Comparison of ENCODE assay signal across 8 cellular contexts in the genomic region with DNA sequence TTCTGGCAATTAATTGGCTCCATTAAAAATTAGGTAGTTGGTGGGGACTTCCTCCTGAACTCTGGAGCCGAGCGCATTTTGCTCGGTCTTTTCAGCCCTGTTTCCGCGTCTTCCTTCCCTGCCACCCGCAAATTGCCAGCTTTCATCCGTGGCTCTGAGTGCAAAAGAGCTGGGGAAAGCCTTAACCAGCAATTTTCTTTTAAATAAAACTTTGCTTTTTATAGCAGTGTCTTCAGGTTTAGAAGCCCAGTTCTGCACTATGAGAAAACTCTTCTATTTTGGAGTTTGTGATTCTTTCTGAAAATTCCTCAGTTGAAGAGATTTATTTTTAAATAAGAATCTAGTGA. TPM values are rescaled to one million over a fixed set of nuclear protein-coding genes. Genes with fewer than 3 reads are reported as not detected.
DNase-seq lines count a peak whose midpoint lies in the region; ATAC-seq and TF ChIP-seq lines count a peak whose summit lies in the region.

No MANE protein-coding gene starts in this region.

- H3K4me1 ChIP-seq in HUES6 (ENCODE audit: control insufficient read depth, insufficient read depth, low read length) (peaks cover 22% of the 10 kb centered on the region), breast epithelium (peaks cover 0 to 24% of the 10 kb centered on the region in 2 donors), mononuclear cell (ENCODE audit: insufficient read depth, low read length) (peaks cover 34% of the 10 kb centered on the region)

- TF ChIP-seq CTCF in AG10803 (conservative IDR thresholded peaks at IDR 0.05; ENCODE audit: low read length) (no peak), breast epithelium (IDR thresholded peaks at IDR 0.05) (no peak)

- peaks cover 5% of the 10 kb centered on the region; the same call in 1 of the 2 replicates for H3K36me3 ChIP-seq in HUES6 (ENCODE audit: control insufficient read depth, insufficient read depth, low read length)
- no peaks in the 10 kb centered on the region for H3K36me3 ChIP-seq in breast epithelium

- DNase-seq in AG10803 (ENCODE audit: low read depth) (no peak), breast epithelium (ENCODE audit: low spot score in 2 of 2) (no peak)
- no peak for DNase-seq in central memory CD4-positive, alpha-beta T cell

- H3K4me3 ChIP-seq in AG10803 (ENCODE audit: low read length) = peak overlapping the region; percentile 85
- H3K4me3 ChIP-seq in HUES6 (ENCODE audit: low read depth, low read length) = peak overlapping the region; percentile 91
- peak overlapping the region; percentile 84 to 96 (median 95) for H3K4me3 ChIP-seq in breast epithelium
- peak overlapping the region; percentile 97 for H3K4me3 ChIP-seq in mononuclear cell (ENCODE audit: low read length)

- no peak for TF ChIP-seq POLR2A in breast epithelium (IDR thresholded peaks at IDR 0.05)

- H3K27me3 ChIP-seq in HUES6 (ENCODE audit: control insufficient read depth, insufficient read depth, low read length) (no peaks in the 10 kb centered on the region), breast epithelium (no peaks in the 10 kb centered on the region), mononuclear cell (ENCODE audit: insufficient read depth, low read length) (no peaks in the 10 kb centered on the region)

- H3K27ac ChIP-seq in HUES6 (ENCODE audit: low read depth, low read length) (peak overlapping the region; percentile 90), breast epithelium (peak overlapping the region; percentile 98 to 99)

- peak overlapping the region; percentile 94 for H3K9ac ChIP-seq in HUES6 (ENCODE audit: low read length)

- ATAC-seq in HG02981 (IDR thresholded peaks at IDR 0.05; ENCODE audit: unreplicated experiment) (no peak), HG03159 (IDR thresholded peaks at IDR 0.05; ENCODE audit: unreplicated experiment) (no peak), GM21528 (IDR thresholded peaks at IDR 0.05; ENCODE audit: low FRiP score, unreplicated experiment) (no peak)

- H3K9me3 ChIP-seq in HUES6 (ENCODE audit: control insufficient read depth, insufficient read depth, low read depth, low read length) = no peaks in the 10 kb centered on the region
- no peaks in the 10 kb centered on the region for H3K9me3 ChIP-seq in breast epithelium
- no peaks in the 10 kb centered on the region for H3K9me3 ChIP-seq in mononuclear cell (ENCODE audit: low read depth, low read length)

- intact Hi-C loops in breast epithelium (cut with DNase I; ENCODE audit: low total_unique reads) = no loop called here

RNA-seq across cellular contexts. Expression of gene KCTD20, which starts 0.7 kb away (rescaled TPM):
- 10 to 100 TPM; 59.4 to 64.5 (median 61.6) TPM for total RNA-seq in breast epithelium
- 84.8 TPM for total RNA-seq in mononuclear cell

RNA-seq across cellular contexts. Expression of gene PXT1, which starts 0.8 kb away (rescaled TPM):
- total RNA-seq in breast epithelium (under 1 TPM in 1 of 3 donors, not detected in 2; 0.15 TPM), mononuclear cell (0.31 TPM)

RNA-seq across cellular contexts. Expression of gene ETV7, which starts 56.0 kb away (rescaled TPM):
- total RNA-seq in breast epithelium = under 1 TPM; 0.44 to 0.98 (median 0.80) TPM
- 0.73 TPM for total RNA-seq in mononuclear cell
